8 cellular contexts compared by ENCODE assay signal in genomic region chr16:76265434-76266045, GRCh38. TPM values are rescaled to one million over a fixed set of nuclear protein-coding genes. Genes with fewer than 3 reads are reported as not detected.
DNase-seq lines count a peak whose midpoint lies in the region; ATAC-seq and TF ChIP-seq lines count a peak whose summit lies in the region.

No MANE protein-coding gene starts in this region.

- H2AFZ ChIP-seq in OCI-LY3 (ENCODE audit: low read depth, low read length) = peak overlapping the region; percentile 79
- no peak overlapping the region for H2AFZ ChIP-seq in fibroblast of lung (ENCODE audit: low read length)

- H3K9me3 ChIP-seq in OCI-LY3 (ENCODE audit: insufficient read depth, low read length) (no peaks in the 10 kb centered on the region), fibroblast of lung (ENCODE audit: control insufficient read depth, insufficient read depth, low read depth, low read length) (no peaks in the 10 kb centered on the region), esophagus squamous epithelium (no peaks in the 10 kb centered on the region)

- intact Hi-C loops in esophagus squamous epithelium (cut with DNase I) = no loop called here

- H3K4me1 ChIP-seq in OCI-LY3 (ENCODE audit: low read length) = no peaks in the 10 kb centered on the region; the same call in 1 of the 2 replicates
- no peaks in the 10 kb centered on the region for H3K4me1 ChIP-seq in fibroblast of lung (ENCODE audit: control insufficient read depth, extremely low read depth, insufficient read depth, low read length)
- H3K4me1 ChIP-seq in esophagus squamous epithelium = no peaks in the 10 kb centered on the region

- TF ChIP-seq POLR2A in esophagus squamous epithelium (IDR thresholded peaks at IDR 0.05) = no peak

- H3K4me2 ChIP-seq in OCI-LY3 (ENCODE audit: low read length) = peak overlapping the region; percentile 14; the same call in 1 of the 2 replicates
- H3K4me2 ChIP-seq in fibroblast of lung (ENCODE audit: extremely low read depth, insufficient read depth, low read length) = no peak overlapping the region

- peak; percentile 16 for DNase-seq in COLO668 (lab: John Stamatoyannopoulos, UW; ENCODE audit: unreplicated experiment)
- DNase-seq in fibroblast of lung (ENCODE audit: low read depth in 2 of 2) = peak; percentile 0 to 30
- no peak for DNase-seq in DMS153 treated with DMSO at 0.1 percent for 48 hours (lab: John Stamatoyannopoulos, UW; ENCODE audit: unreplicated experiment)
- DNase-seq in T1000 (lab: John Stamatoyannopoulos, UW) = no peak
- no peak for DNase-seq in esophagus squamous epithelium (lab: John Stamatoyannopoulos, UW)

- H4K20me1 ChIP-seq in OCI-LY3 (ENCODE audit: insufficient read depth, low read length) (no peaks in the 10 kb centered on the region), fibroblast of lung (ENCODE audit: control insufficient read depth, extremely low read depth, insufficient read depth, low read length) (no peaks in the 10 kb centered on the region)

- no peak overlapping the region for H3K27ac ChIP-seq in OCI-LY3 (ENCODE audit: low read length)
- H3K27ac ChIP-seq in fibroblast of lung (ENCODE audit: insufficient read depth, low read length) = no peak overlapping the region
- no peak overlapping the region for H3K27ac ChIP-seq in esophagus squamous epithelium

- peak; percentile 90 for ATAC-seq in GM18519 (IDR thresholded peaks at IDR 0.05; ENCODE audit: low FRiP score, unreplicated experiment)
- peak; percentile 74 for ATAC-seq in HG03039 (IDR thresholded peaks at IDR 0.05; ENCODE audit: unreplicated experiment)

- H3K4me3 ChIP-seq in OCI-LY3 (ENCODE audit: low read length) (no peak overlapping the region), fibroblast of lung (replicated peaks in 1 of 4; ENCODE audit: control extremely low read depth in 1 of 4, insufficient read depth in 1 of 4, low read depth in 3 of 4, low read length in 4 of 4) (no peak overlapping the region), esophagus squamous epithelium (no peak overlapping the region)

- H3K9ac ChIP-seq in OCI-LY3 (ENCODE audit: low read length) (no peak overlapping the region), fibroblast of lung (ENCODE audit: insufficient read depth, low read length) (no peak overlapping the region)

- 7 to 28% methylated on average over 2 of the region's 2 CpGs for WGBS in esophagus squamous epithelium, 2 donors

- H3K36me3 ChIP-seq in OCI-LY3 (replicated peaks; ENCODE audit: low read depth, low read length) (no peaks in the 10 kb centered on the region), fibroblast of lung (ENCODE audit: control insufficient read depth, insufficient read depth, low read length) (no peaks in the 10 kb centered on the region), esophagus squamous epithelium (no peaks in the 10 kb centered on the region)

- TF ChIP-seq CTCF in OCI-LY3 (IDR thresholded peaks at IDR 0.05; ENCODE audit: low read depth, low read length) = peak; percentile 49
- TF ChIP-seq CTCF in fibroblast of lung (conservative IDR thresholded peaks at IDR 0.05 in 1 of 2, IDR thresholded peaks at IDR 0.05 in 1 of 2; ENCODE audit: low read depth in 1 of 2, low read length in 2 of 2) = peak in 1 of 2 donors; percentile 75
- peak in 2 of 6 experiments; percentile 16 to 34 for TF ChIP-seq CTCF in esophagus squamous epithelium (IDR thresholded peaks at IDR 0.05)

- H3K79me2 ChIP-seq in OCI-LY3 (ENCODE audit: low read length) = no peaks in the 10 kb centered on the region
- no peaks in the 10 kb centered on the region for H3K79me2 ChIP-seq in fibroblast of lung (ENCODE audit: control insufficient read depth, insufficient read depth, low read length)

- H3K27me3 ChIP-seq in OCI-LY3 (ENCODE audit: low read depth, low read length) = no peaks in the 10 kb centered on the region
- no peaks in the 10 kb centered on the region for H3K27me3 ChIP-seq in fibroblast of lung (ENCODE audit: control insufficient read depth, insufficient read depth, low read length)
- H3K27me3 ChIP-seq in esophagus squamous epithelium = no peaks in the 10 kb centered on the region

RNA-seq across cellular contexts. Expression of gene CNTNAP4, which starts 11.7 kb away (rescaled TPM):
- total RNA-seq in fibroblast of lung = not detected in 2 replicates
- not detected in 2 replicates for polyA plus RNA-seq in fibroblast of lung
- polyA plus RNA-seq in fibroblast of lung (2012) = not detected in 2 replicates
- not detected in 2 replicates for polyA minus RNA-seq in fibroblast of lung (ENCODE audit: low replicate concordance)
- total RNA-seq in esophagus squamous epithelium = not detected

Comparison
In these comparisons a context has a peak if more than half of its experiments do, and no peak if none do; other contexts are left out.
1. DNase-seq: peak in COLO668 (single experiment) and fibroblast of lung (2 of 2); none in DMS153 treated with DMSO at 0.1 percent for 48 hours (single experiment), T1000 (single experiment) and esophagus squamous epithelium (single experiment).